Comparison of ENCODE assay signal across 7 cellular contexts in the genomic region with DNA sequence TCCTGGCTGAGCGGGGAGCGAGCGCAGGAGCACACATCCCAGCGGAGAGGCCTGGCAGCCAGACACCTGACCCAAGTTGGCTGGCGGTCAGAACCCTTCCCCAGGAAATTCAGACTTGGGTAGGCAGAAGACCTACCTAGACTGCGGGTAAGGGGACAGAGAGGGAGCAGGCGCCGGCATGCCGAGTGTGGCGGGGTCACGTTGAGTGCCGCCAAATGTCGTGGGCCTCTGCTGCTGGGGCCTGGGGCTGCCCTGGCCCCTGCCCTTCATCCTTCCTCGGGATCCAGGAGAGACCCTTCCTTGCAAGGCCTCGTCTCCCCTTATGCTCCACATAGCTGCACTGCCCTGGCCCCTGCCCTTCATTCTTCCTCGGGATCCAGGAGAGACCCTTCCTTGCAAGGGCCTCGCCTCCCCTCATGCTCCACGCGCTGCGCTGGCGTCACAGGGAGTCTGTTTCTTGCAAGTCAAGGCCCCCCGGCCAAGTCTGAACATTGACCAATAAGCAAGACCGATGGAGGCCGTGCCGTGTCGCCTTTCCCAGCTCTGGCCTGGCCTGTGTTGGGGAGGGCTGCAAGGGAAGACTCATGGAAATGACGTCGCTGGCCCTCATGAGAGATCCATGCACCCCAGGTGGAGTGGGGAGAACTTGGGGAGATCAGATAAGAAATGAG.
"Had no signal": no experiment of that assay in that cellular context is flagged by ENCODE, and none has a peak within 500 bp of the region (broad histone marks: within the 10 kb centered on the region; RNA-seq: fewer than 3 reads in every experiment).

No MANE protein-coding gene starts in this region.

- H3K27ac Mint-ChIP-seq: GM23338, H9 had no signal

- FAIRE-seq: H1, H54 had no signal

- H3K27ac ChIP-seq: HL-60 had no signal

- H3K9me3 Mint-ChIP-seq: GM23338, H9 had no signal

- H3K4me3 Mint-ChIP-seq: GM23338, H9 had no signal

- H2AFZ ChIP-seq: GM23338 had no signal

- ATAC-seq: GM23338 had no signal

- H3K4me2 ChIP-seq: GM23338 had no signal

- H3K4me3 ChIP-seq: GM23338 had no signal

- DNase-seq: H9, HCEC 1CT, IMR-90 had no signal
